ENCODE assay signal across 8 cellular contexts in the genomic region with DNA sequence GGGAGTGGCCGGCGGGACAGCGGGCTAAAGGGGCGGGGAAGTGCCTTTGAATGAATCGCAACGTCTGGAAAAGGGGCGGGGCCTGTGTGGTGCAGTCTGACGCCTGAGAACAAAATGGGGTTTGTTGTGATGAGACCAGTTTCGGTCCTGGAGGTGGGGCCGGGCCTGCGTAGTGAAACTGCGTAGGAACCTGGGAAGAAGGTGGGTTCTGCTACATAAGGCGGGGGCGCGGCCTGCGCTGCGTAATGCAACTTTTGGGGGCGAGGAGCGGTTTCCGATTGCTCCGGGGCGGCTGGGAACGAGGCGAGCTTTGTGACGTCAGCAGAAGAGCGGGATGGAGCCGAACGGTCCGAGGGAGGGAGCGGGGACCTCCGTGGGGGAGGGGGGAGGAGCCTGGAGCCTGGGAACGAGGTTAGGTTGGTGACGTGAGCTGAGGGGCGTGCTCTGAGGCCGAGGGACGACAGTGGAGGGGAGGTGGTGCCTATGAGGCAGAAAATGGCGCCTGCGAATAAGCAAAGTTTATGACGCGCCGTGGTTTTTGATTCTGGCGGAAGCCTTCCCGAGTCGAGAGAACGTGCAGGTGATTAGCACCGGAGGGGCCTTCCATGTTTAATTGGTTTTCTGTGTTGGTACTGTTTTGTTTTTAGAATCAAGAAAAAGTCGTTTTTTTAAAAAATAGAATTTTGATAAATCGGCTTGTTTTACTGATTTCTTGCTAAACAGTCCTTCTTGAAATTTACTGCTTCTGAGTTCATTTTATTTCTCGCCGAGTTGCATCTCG.
DNase-seq lines count a peak whose midpoint lies in the region; ATAC-seq and TF ChIP-seq lines count a peak whose summit lies in the region.

No MANE protein-coding gene starts in this region.

- H3K36me3 ChIP-seq in effector memory CD4-positive, alpha-beta T cell (ENCODE audit: control insufficient read depth, insufficient read depth, low read length): peaks cover 5% of the 10 kb centered on the region

- peak overlapping the region; percentile 91 for H3K4me3 Mint-ChIP-seq in memory B cell

- H3K4me1 Mint-ChIP-seq in memory B cell: peaks cover 6% of the 10 kb centered on the region

- peak overlapping the region; percentile 94 for H3K27ac ChIP-seq in effector memory CD4-positive, alpha-beta T cell (ENCODE audit: insufficient read depth, low read length, poor library complexity, severe bottlenecking)

- H3K9me3 ChIP-seq in effector memory CD4-positive, alpha-beta T cell (ENCODE audit: control insufficient read depth, low read length): no peaks in the 10 kb centered on the region

- H3K27me3 Mint-ChIP-seq in memory B cell: no peaks in the 10 kb centered on the region

- H3K9me3 Mint-ChIP-seq in memory B cell: no peaks in the 10 kb centered on the region

- H3K36me3 Mint-ChIP-seq in memory B cell: peaks cover 11% of the 10 kb centered on the region

- peak; percentile 81 for ATAC-seq in memory B cell (ENCODE audit: low read depth)

- DNase-seq in COLO668 (lab: John Stamatoyannopoulos, UW; ENCODE audit: unreplicated experiment) (peak; percentile 95), GM20000 (ENCODE audit: low spot score) (peak; percentile 87), HS-5 (ENCODE audit: low read depth) (peak; percentile 85), NK-92 (lab: John Stamatoyannopoulos, UW; ENCODE audit: unreplicated experiment) (peak; percentile 84), memory B cell (ENCODE audit: low spot score in 2 of 2) (peak; percentile 82 to 91)
- DNase-seq in activated CD8-positive, alpha-beta memory T cell treated with anti-CD3 and anti-CD28 coated beads for 24 hours: peak; percentile 93
- peak; percentile 91 to 95 (median 93) for DNase-seq in effector memory CD4-positive, alpha-beta T cell
- peak; percentile 86 for DNase-seq in stimulated activated CD8-positive, alpha-beta memory T cell treated with anti-CD3 and anti-CD28 coated beads, Interleukin-12 subunit alpha, Interleukin-12 subunit beta, amount 100 ng/mL, for 1 hour (ENCODE audit: low read depth)

- H3K27me3 ChIP-seq in effector memory CD4-positive, alpha-beta T cell (replicated peaks; ENCODE audit: control insufficient read depth, insufficient read depth, low read length, poor library complexity, severe bottlenecking): no peaks in the 10 kb centered on the region

- peak overlapping the region; percentile 98 for H3K27ac Mint-ChIP-seq in memory B cell

- no peak for TF ChIP-seq CTCF in GM20000 (IDR thresholded peaks at IDR 0.05; ENCODE audit: extremely low read depth, missing control alignments)

- H3K4me1 ChIP-seq in effector memory CD4-positive, alpha-beta T cell (ENCODE audit: control insufficient read depth, insufficient read depth, low read length, poor library complexity, severe bottlenecking): no peaks in the 10 kb centered on the region

- peak overlapping the region; percentile 69 for H3K4me3 ChIP-seq in effector memory CD4-positive, alpha-beta T cell (ENCODE audit: insufficient read depth, low read depth, low read length, poor library complexity, severe bottlenecking)

Comparison
In these comparisons a context has a peak if more than half of its experiments do, and no peak if none do; other contexts are left out.
1. Peak in every context shown above with its lines: DNase-seq, ATAC-seq, H3K4me3 ChIP-seq and H3K27ac ChIP-seq.